Comparison of ENCODE assay signal across 1 cellular context in the genomic region with DNA sequence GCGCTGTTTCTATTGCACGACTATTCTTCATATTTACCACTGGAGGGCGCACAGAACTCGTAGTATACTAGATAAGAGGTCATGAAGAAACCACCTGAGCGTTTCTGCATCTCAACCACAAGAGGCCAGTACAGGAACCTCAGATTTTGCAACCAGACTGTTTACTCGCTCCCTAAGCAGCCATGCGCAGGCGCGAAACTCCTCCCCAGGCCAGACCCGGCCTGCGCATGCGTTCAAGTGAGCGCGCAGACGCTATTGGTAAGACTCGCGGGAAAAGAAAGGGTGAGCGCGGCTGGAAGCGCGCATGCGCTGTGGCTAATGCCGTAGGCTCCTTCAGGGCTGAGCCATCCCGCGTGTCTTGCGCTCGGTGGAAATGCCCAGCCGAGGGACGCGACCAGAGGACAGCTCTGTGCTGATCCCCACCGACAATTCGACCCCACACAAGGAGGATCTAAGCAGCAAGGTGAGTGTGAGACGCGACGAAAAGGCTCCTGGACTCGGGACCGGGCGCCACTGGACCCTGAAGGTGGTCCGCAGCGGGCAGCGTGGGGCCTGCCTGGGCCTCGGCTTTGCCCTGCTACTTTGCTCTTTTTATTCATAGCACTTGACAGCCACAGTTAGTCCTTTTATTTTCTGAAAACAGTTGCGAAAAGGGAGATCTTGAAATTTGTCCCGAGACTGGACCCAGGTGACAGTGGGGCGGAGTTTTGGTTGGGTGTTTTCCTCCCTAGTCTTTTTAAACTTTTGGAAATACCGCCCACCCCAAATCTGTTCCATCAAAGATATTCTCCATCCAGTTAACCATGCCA.
TF ChIP-seq lines count a peak whose summit lies in the region.

ASNSD1 (plus strand) TSS at position 312 of the 809 bp plus-strand sequence. CDS start 4,674 bp downstream, outside the sequence.

TF ChIP-seq in HepG2, 621 proteins besides CTCF, POLR2A, EP300 and RAD21 (continued from another document and continues in another):
- 0 out of 2 replicates have a peak, but pooled peaks have one; percentile 77 for TF ChIP-seq HBP1 (CRISPR knock-in tag; IDR thresholded peaks at IDR 0.05; ENCODE audit: low read depth)
- no peak for TF ChIP-seq ZMYM2 (CRISPR knock-in tag; IDR thresholded peaks at IDR 0.05)
- TF ChIP-seq ZNF276 (CRISPR knock-in tag; IDR thresholded peaks at IDR 0.05; ENCODE audit: low read depth): peak; percentile 76; the same call in 1 of the 2 replicates
- TF ChIP-seq ZKSCAN1 (IDR thresholded peaks at IDR 0.05; ENCODE audit: low read length): 0 out of 2 replicates have a peak, but pooled peaks have one; percentile 49
- TF ChIP-seq, protein P1, sequence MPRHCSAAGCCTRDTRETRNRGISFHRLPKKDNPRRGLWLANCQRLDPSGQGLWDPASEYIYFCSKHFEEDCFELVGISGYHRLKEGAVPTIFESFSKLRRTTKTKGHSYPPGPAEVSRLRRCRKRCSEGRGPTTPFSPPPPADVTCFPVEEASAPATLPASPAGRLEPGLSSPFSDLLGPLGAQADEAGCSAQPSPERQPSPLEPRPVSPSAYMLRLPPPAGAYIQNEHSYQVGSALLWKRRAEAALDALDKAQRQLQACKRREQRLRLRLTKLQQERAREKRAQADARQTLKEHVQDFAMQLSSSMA (CRISPR knock-in tag; IDR thresholded peaks at IDR 0.05): peak; percentile 69; the same call in 1 of the 2 replicates
- 0 out of 2 replicates have a peak, but pooled peaks have one; percentile 75 for TF ChIP-seq ZNF576 (CRISPR knock-in tag; IDR thresholded peaks at IDR 0.05)
- peak; percentile 91 for TF ChIP-seq CHCHD3 (CRISPR knock-in tag; IDR thresholded peaks at IDR 0.05)
- peak; percentile 81; the same call in 1 of the 2 replicates for TF ChIP-seq FOXK1 (CRISPR knock-in tag; IDR thresholded peaks at IDR 0.05; ENCODE audit: borderline replicate concordance, low read depth)
- TF ChIP-seq, protein P2, sequence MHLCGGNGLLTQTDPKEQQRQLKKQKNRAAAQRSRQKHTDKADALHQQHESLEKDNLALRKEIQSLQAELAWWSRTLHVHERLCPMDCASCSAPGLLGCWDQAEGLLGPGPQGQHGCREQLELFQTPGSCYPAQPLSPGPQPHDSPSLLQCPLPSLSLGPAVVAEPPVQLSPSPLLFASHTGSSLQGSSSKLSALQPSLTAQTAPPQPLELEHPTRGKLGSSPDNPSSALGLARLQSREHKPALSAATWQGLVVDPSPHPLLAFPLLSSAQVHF (CRISPR knock-in tag; IDR thresholded peaks at IDR 0.05): no peak
- TF ChIP-seq PRDM4 (CRISPR knock-in tag; IDR thresholded peaks at IDR 0.05; ENCODE audit: borderline replicate concordance): peak; percentile 86; the same call in 1 of the 2 replicates
- TF ChIP-seq ZSCAN5A (CRISPR knock-in tag; IDR thresholded peaks at IDR 0.05; ENCODE audit: borderline replicate concordance): peak; percentile 78
- TF ChIP-seq, protein P3, sequence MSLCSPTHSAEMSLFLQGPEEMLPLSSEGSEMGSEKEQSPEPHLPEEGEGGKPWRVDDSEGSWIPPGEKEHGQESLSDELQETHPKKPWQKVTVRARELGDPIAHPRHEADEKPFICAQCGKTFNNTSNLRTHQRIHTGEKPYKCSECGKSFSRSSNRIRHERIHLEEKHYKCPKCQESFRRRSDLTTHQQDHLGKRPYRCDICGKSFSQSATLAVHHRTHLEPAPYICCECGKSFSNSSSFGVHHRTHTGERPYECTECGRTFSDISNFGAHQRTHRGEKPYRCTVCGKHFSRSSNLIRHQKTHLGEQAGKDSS (CRISPR knock-in tag; IDR thresholded peaks at IDR 0.05; ENCODE audit: borderline replicate concordance, low read depth): peak; percentile 83; the same call in 1 of the 2 replicates
- peak; percentile 97 for TF ChIP-seq ZNF275 (CRISPR knock-in tag; IDR thresholded peaks at IDR 0.05; ENCODE audit: borderline replicate concordance)
- peak; percentile 37; the same call in 1 of the 2 replicates for TF ChIP-seq GZF1 (CRISPR knock-in tag; IDR thresholded peaks at IDR 0.05)
- 0 out of 2 replicates have a peak, but pooled peaks have one; percentile 80 for TF ChIP-seq ZNF34 (CRISPR knock-in tag; IDR thresholded peaks at IDR 0.05; ENCODE audit: borderline replicate concordance)
- peak; percentile 83; the same call in 1 of the 2 replicates for TF ChIP-seq BRD4 (CRISPR knock-in tag; IDR thresholded peaks at IDR 0.05)
- no peak for TF ChIP-seq TP53 (CRISPR knock-in tag; conservative IDR thresholded peaks at IDR 0.05)
- TF ChIP-seq ZNF503 (CRISPR knock-in tag; IDR thresholded peaks at IDR 0.05): peak; percentile 83
- peak; percentile 92 for TF ChIP-seq TOPORS (CRISPR knock-in tag; IDR thresholded peaks at IDR 0.05)
- TF ChIP-seq U2AF2 (IDR thresholded peaks at IDR 0.05; ENCODE audit: low read depth, low read length): no peak
- TF ChIP-seq, protein P4, sequence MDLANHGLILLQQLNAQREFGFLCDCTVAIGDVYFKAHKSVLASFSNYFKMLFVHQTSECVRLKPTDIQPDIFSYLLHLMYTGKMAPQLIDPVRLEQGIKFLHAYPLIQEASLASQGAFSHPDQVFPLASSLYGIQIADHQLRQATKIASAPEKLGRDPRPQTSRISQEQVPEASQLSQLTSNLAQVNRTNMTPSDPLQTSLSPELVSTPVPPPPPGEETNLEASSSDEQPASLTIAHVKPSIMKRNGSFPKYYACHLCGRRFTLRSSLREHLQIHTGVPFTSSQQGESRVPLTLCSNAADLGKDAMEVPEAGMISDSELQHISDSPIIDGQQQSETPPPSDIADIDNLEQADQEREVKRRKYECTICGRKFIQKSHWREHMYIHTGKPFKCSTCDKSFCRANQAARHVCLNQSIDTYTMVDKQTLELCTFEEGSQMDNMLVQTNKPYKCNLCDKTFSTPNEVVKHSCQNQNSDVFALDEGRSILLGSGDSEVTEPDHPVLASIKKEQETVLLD (CRISPR knock-in tag; IDR thresholded peaks at IDR 0.05; ENCODE audit: low read depth): no peak
- TF ChIP-seq, protein P5, sequence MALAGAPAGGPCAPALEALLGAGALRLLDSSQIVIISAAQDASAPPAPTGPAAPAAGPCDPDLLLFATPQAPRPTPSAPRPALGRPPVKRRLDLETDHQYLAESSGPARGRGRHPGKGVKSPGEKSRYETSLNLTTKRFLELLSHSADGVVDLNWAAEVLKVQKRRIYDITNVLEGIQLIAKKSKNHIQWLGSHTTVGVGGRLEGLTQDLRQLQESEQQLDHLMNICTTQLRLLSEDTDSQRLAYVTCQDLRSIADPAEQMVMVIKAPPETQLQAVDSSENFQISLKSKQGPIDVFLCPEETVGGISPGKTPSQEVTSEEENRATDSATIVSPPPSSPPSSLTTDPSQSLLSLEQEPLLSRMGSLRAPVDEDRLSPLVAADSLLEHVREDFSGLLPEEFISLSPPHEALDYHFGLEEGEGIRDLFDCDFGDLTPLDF (CRISPR knock-in tag; IDR thresholded peaks at IDR 0.05): peak; percentile 91; the same call in 1 of the 2 replicates
- TF ChIP-seq SP140L (CRISPR knock-in tag; IDR thresholded peaks at IDR 0.05; ENCODE audit: borderline replicate concordance): peak; percentile 40; the same call in 1 of the 2 replicates
- peak; percentile 85; the same call in 1 of the 2 replicates for TF ChIP-seq ZNF546 (CRISPR knock-in tag; conservative IDR thresholded peaks at IDR 0.05)
- TF ChIP-seq CENPT (CRISPR knock-in tag; IDR thresholded peaks at IDR 0.05; ENCODE audit: low read depth): peak; percentile 85; the same call in 1 of the 2 replicates
- TF ChIP-seq FOXA3 (CRISPR knock-in tag; IDR thresholded peaks at IDR 0.05): peak; percentile 87
- TF ChIP-seq THAP8 (CRISPR knock-in tag; IDR thresholded peaks at IDR 0.05; ENCODE audit: borderline replicate concordance): peak; percentile 63; the same call in 1 of the 2 replicates
- TF ChIP-seq KDM4B (CRISPR knock-in tag; IDR thresholded peaks at IDR 0.05): 0 out of 2 replicates have a peak, but pooled peaks have one; percentile 24
- peak; percentile 85; the same call in 1 of the 2 replicates for TF ChIP-seq ZBTB3 (CRISPR knock-in tag; IDR thresholded peaks at IDR 0.05; ENCODE audit: borderline replicate concordance, low read depth)
- peak; percentile 63; the same call in 1 of the 2 replicates for TF ChIP-seq ZNF20 (CRISPR knock-in tag; IDR thresholded peaks at IDR 0.05)
